1 cellular context compared by ENCODE assay signal in genomic region chr1:110355321-110355720, GRCh38.
TF ChIP-seq lines count a peak whose summit lies in the region.

No MANE protein-coding gene starts in this region.

TF ChIP-seq in SK-N-SH, 30 proteins besides CTCF, POLR2A, EP300 and RAD21:
- TF ChIP-seq TAF1 (IDR thresholded peaks at IDR 0.05; ENCODE audit: borderline replicate concordance, low read depth, low read length) (no peak), SMC3 (IDR thresholded peaks at IDR 0.05; ENCODE audit: low read depth, low read length) (no peak), RFX5 (IDR thresholded peaks at IDR 0.05; ENCODE audit: low read length) (no peak), USF2 (IDR thresholded peaks at IDR 0.05; ENCODE audit: borderline replicate concordance, low read depth, low read length) (no peak), RCOR1 (IDR thresholded peaks at IDR 0.05; ENCODE audit: low read length) (no peak), RXRA (IDR thresholded peaks at IDR 0.05; ENCODE audit: borderline replicate concordance, low read depth) (no peak), NRF1 (IDR thresholded peaks at IDR 0.05; ENCODE audit: low read depth, low read length) (no peak), FOSL2 (IDR thresholded peaks at IDR 0.05; ENCODE audit: borderline replicate concordance, low read depth) (no peak), MEF2A (IDR thresholded peaks at IDR 0.05; ENCODE audit: borderline replicate concordance, low read depth) (no peak), YY1 (IDR thresholded peaks at IDR 0.05; ENCODE audit: low read depth) (no peak), USF1 (IDR thresholded peaks at IDR 0.05; ENCODE audit: borderline replicate concordance, low read depth) (no peak), TCF12 (IDR thresholded peaks at IDR 0.05) (no peak), CHD2 (IDR thresholded peaks at IDR 0.05; ENCODE audit: low read length, partially characterized antibody) (no peak), SIN3A (IDR thresholded peaks at IDR 0.05; ENCODE audit: borderline replicate concordance, low read depth, low read length) (no peak), IRF3 (IDR thresholded peaks at IDR 0.05; ENCODE audit: low read depth, low read length) (no peak), REST (IDR thresholded peaks at IDR 0.05; ENCODE audit: low read depth, low read length) (no peak), ELF1 (IDR thresholded peaks at IDR 0.05) (no peak)
